ENCODE assay signal across 11 cellular contexts in genomic region chr12:913919-914718, GRCh38. TPM values are rescaled to one million over a fixed set of nuclear protein-coding genes. Genes with fewer than 3 reads are reported as not detected.
DNase-seq lines count a peak whose midpoint lies in the region; ATAC-seq and TF ChIP-seq lines count a peak whose summit lies in the region.
"Had no signal": no experiment of that assay in that cellular context is flagged by ENCODE, and none has a peak within 500 bp of the region (broad histone marks: within the 10 kb centered on the region; RNA-seq: fewer than 3 reads in every experiment).

No MANE protein-coding gene starts in this region.

- no peak overlapping the region for H4K91ac ChIP-seq in mesenchymal stem cell (ENCODE audit: low read length)

- peaks cover 15% of the 10 kb centered on the region for H3K4me1 ChIP-seq in mesenchymal stem cell (ENCODE audit: control insufficient read depth, insufficient read depth, low read depth, low read length)

- H3K4me3 Mint-ChIP-seq in HFFc6: peak overlapping the region; percentile 60
- no peak overlapping the region for H3K4me3 Mint-ChIP-seq in activated naive CD8-positive, alpha-beta T cell treated with anti-CD3 and anti-CD28 coated beads, Interleukin-2, amount 10 ng/mL, durations not matched to agents 7 days and 5 days

- POLR2A ChIA-PET in activated naive CD8-positive, alpha-beta T cell treated with anti-CD3 and anti-CD28 coated beads, Interleukin-2, amount 10 ng/mL, durations not matched to agents 7 days and 5 days (lab: Charles Lee): no interaction called here

- no peak for ATAC-seq in activated naive CD8-positive, alpha-beta T cell treated with anti-CD3 and anti-CD28 coated beads, Interleukin-2, amount 10 ng/mL, durations not matched to agents 7 days and 5 days (ENCODE audit: low read depth)
- ATAC-seq in GM19397 (IDR thresholded peaks at IDR 0.05; ENCODE audit: unreplicated experiment) (no peak), HG03139 (IDR thresholded peaks at IDR 0.05; ENCODE audit: unreplicated experiment) (no peak)

- H3K4me3 ChIP-seq in mesenchymal stem cell (ENCODE audit: insufficient read depth in 1 of 2, low read depth in 1 of 2, low read length in 2 of 2): no peak overlapping the region
- H3K4me3 ChIP-seq: adrenal gland had no signal

- peaks cover 27% of the 10 kb centered on the region for H3K4me1 Mint-ChIP-seq in HFFc6 (ENCODE audit: low read depth)
- H3K4me1 Mint-ChIP-seq in activated naive CD8-positive, alpha-beta T cell treated with anti-CD3 and anti-CD28 coated beads, Interleukin-2, amount 10 ng/mL, durations not matched to agents 7 days and 5 days: peaks cover 19% of the 10 kb centered on the region

- no peak overlapping the region for H3K23ac ChIP-seq in mesenchymal stem cell (ENCODE audit: low read length in 2 of 2)

- peak overlapping the region; percentile 71 for H3K27ac ChIP-seq in mesenchymal stem cell (ENCODE audit: low read length, poor library complexity, severe bottlenecking)
- H3K27ac ChIP-seq: KMS-11 had no signal

- H3K79me1 ChIP-seq in mesenchymal stem cell (replicated peaks; ENCODE audit: low read length, poor library complexity, severe bottlenecking): peaks cover 23% of the 10 kb centered on the region

- H3K4me2 ChIP-seq in mesenchymal stem cell (ENCODE audit: low read length, poor library complexity, severe bottlenecking): no peak overlapping the region
- H3K4me2 ChIP-seq: KMS-11 had no signal

- H3K27me3 ChIP-seq in mesenchymal stem cell (ENCODE audit: control insufficient read depth in 1 of 2, insufficient read depth in 1 of 2, low read length in 2 of 2): no peaks in the 10 kb centered on the region
- H3K27me3 ChIP-seq: adrenal gland had no signal

- H2BK120ac ChIP-seq in mesenchymal stem cell (ENCODE audit: low read depth, low read length): no peak overlapping the region

- H3K18ac ChIP-seq in mesenchymal stem cell (ENCODE audit: low read depth in 1 of 2, low read length in 2 of 2): no peak overlapping the region

- H3K36me3 ChIP-seq in mesenchymal stem cell (ENCODE audit: control insufficient read depth in 1 of 2, insufficient read depth in 2 of 2, low read depth in 1 of 2, low read length in 2 of 2): peaks cover 29 to 98% of the 10 kb centered on the region in 2 experiments

- peak overlapping the region; percentile 93 for H3K27ac Mint-ChIP-seq in HFFc6
- H3K27ac Mint-ChIP-seq in activated naive CD8-positive, alpha-beta T cell treated with anti-CD3 and anti-CD28 coated beads, Interleukin-2, amount 10 ng/mL, durations not matched to agents 7 days and 5 days: peak overlapping the region; percentile 47

- no peak overlapping the region for H3K14ac ChIP-seq in mesenchymal stem cell (ENCODE audit: low read length in 2 of 2)

- H3K4ac ChIP-seq in mesenchymal stem cell (ENCODE audit: low read depth in 1 of 2, low read length in 2 of 2): no peak overlapping the region

- no peak overlapping the region for H4K8ac ChIP-seq in mesenchymal stem cell (ENCODE audit: low read length)

- DNase-seq in AG20443 (ENCODE audit: low spot score) (peak; percentile 51), HFFc6 (peak; percentile 85), mesenchymal stem cell (peak; percentile 67), NCI-H2227 treated with DMSO at 0.1 percent for 48 hours (lab: John Stamatoyannopoulos, UW) (no peak), ecto neural progenitor cell (ENCODE audit: low spot score) (no peak)
- DNase-seq in activated naive CD8-positive, alpha-beta T cell treated with anti-CD3 and anti-CD28 coated beads, Interleukin-2, amount 10 ng/mL, durations not matched to agents 7 days and 5 days: no peak
- DNase-seq: stimulated activated CD4-positive, alpha-beta T cell treated with anti-CD3 and anti-CD28 coated beads, Interleukin-2, amount 100 ng/mL, for 24 hours had no signal

- H3K9ac ChIP-seq in mesenchymal stem cell (ENCODE audit: low read length): no peak overlapping the region
- H3K9ac ChIP-seq: KMS-11 had no signal

- no peaks in the 10 kb centered on the region for H3K9me3 Mint-ChIP-seq in HFFc6
- no peaks in the 10 kb centered on the region for H3K9me3 Mint-ChIP-seq in activated naive CD8-positive, alpha-beta T cell treated with anti-CD3 and anti-CD28 coated beads, Interleukin-2, amount 10 ng/mL, durations not matched to agents 7 days and 5 days

- no peak overlapping the region for H2BK5ac ChIP-seq in mesenchymal stem cell (ENCODE audit: low read depth, low read length, poor library complexity, severe bottlenecking)

- peaks cover 37% of the 10 kb centered on the region for H3K36me3 Mint-ChIP-seq in HFFc6 (ENCODE audit: low read depth)
- H3K36me3 Mint-ChIP-seq in activated naive CD8-positive, alpha-beta T cell treated with anti-CD3 and anti-CD28 coated beads, Interleukin-2, amount 10 ng/mL, durations not matched to agents 7 days and 5 days: peaks cover 17% of the 10 kb centered on the region

- H2BK15ac ChIP-seq in mesenchymal stem cell (ENCODE audit: low read depth, poor library complexity, severe bottlenecking): no peak overlapping the region

- no peak for TF ChIP-seq CTCF in HFFc6 (IDR thresholded peaks at IDR 0.05)

- 62% methylated on average over 14 of the region's 15 CpGs for WGBS in mesenchymal stem cell

- no peak overlapping the region for H2BK12ac ChIP-seq in mesenchymal stem cell (ENCODE audit: low read length in 2 of 2)

- peaks cover 5% of the 10 kb centered on the region for H3K27me3 Mint-ChIP-seq in HFFc6 (ENCODE audit: insufficient read depth)
- H3K27me3 Mint-ChIP-seq in activated naive CD8-positive, alpha-beta T cell treated with anti-CD3 and anti-CD28 coated beads, Interleukin-2, amount 10 ng/mL, durations not matched to agents 7 days and 5 days: no peaks in the 10 kb centered on the region

- no peaks in the 10 kb centered on the region for H3K9me3 ChIP-seq in mesenchymal stem cell (ENCODE audit: control insufficient read depth, low read length)
- H3K9me3 ChIP-seq: adrenal gland had no signal

- peak overlapping the region; percentile 87 for H2AK5ac ChIP-seq in mesenchymal stem cell (ENCODE audit: low read length, severe bottlenecking)

- H2AFZ ChIP-seq in mesenchymal stem cell (ENCODE audit: low read depth, low read length): no peak overlapping the region

RNA-seq across cellular contexts. Expression of gene RAD52, which starts 35.4 kb away (rescaled TPM):
- total RNA-seq in HFFc6 (2021; fragmentation: NEBNext Ultra II Directional; extraction: Animal tissue kit (Norgen Biotek cat#: 25700)): 10 to 100 TPM in 2 of 6 experiments, 1 to 10 TPM in 4; 8.6 to 10.9 (median 9.2) TPM
- 10 to 100 TPM; 15.9 to 17.9 TPM for total RNA-seq in activated naive CD8-positive, alpha-beta T cell treated with anti-CD3 and anti-CD28 coated beads, Interleukin-2, amount 10 ng/mL, durations not matched to agents 7 days and 5 days
- 4.0 TPM for polyA plus RNA-seq in mesenchymal stem cell (2013, experiment 1 of 2)
- 4.5 TPM for polyA plus RNA-seq in mesenchymal stem cell (2013, experiment 2 of 2)

Comparison
In these comparisons a context has a peak if more than half of its experiments do, and no peak if none do; other contexts are left out.
1. DNase-seq: peak in AG20443 (single experiment), HFFc6 (single experiment) and mesenchymal stem cell (single experiment); none in activated naive CD8-positive, alpha-beta T cell treated with anti-CD3 and anti-CD28 coated beads, Interleukin-2, amount 10 ng/mL, durations not matched to agents 7 days and 5 days (single experiment), NCI-H2227 treated with DMSO at 0.1 percent for 48 hours (single experiment) and ecto neural progenitor cell (single experiment).